ENCODE assay signal across 8 cellular contexts in the genomic region with DNA sequence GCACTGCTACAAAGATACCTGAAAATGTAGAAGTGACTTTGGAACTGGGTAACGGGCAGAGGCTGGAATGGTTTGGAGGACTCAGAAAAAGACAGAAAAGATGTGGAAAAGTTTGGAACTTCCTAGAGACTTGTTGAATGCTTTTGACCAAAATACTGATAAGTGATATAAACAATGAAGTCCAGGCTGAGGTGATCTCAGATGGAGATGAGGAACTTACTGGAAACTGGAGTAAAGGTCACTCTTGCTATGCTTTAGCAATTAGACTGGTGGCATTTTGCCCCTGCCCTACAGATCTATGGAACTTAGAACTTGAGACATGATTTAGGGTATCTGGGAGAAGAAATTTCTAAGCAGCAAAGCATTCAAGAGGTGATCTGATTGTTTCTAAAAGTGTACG. TPM values are rescaled to one million over a fixed set of nuclear protein-coding genes. Genes with fewer than 3 reads are reported as not detected.
A peak's percentile ranks its signal among the peaks of the same experiment; 100 is the strongest.
DNase-seq lines count a peak whose midpoint lies in the region; ATAC-seq and TF ChIP-seq lines count a peak whose summit lies in the region.
"Not testable (repeated sequence)": the region's sequence is repeated elsewhere in the genome, so short reads cannot be mapped to it uniquely, and the experiment has no call there.

No MANE protein-coding gene starts in this region.

- not testable (repeated sequence) for H3K4me3 ChIP-seq in CD8-positive, alpha-beta memory T cell (ENCODE audit: low read length); dorsolateral prefrontal cortex

- not testable (repeated sequence) for H3K4me3 Mint-ChIP-seq in CD8-positive, alpha-beta memory T cell; activated CD4-positive, alpha-beta T cell treated with anti-CD3 and anti-CD28 coated beads for 36 hours; activated naive CD4-positive, alpha-beta T cell treated with anti-CD3 and anti-CD28 coated beads, Interleukin-2, amount 50 U/mL, for 24 hours
- H3K4me3 Mint-ChIP-seq in immature natural killer cell: peak overlapping the region in 4 of 5 donors; percentile 9 to 53 (median 17)
- H3K4me3 Mint-ChIP-seq in naive thymus-derived CD8-positive, alpha-beta T cell: peak overlapping the region in 2 of 10 donors; percentile 5 to 27

- ATAC-seq in activated CD4-positive, alpha-beta T cell treated with anti-CD3 and anti-CD28 coated beads for 36 hours; naive thymus-derived CD8-positive, alpha-beta T cell: not testable (repeated sequence)

- CTCF ChIA-PET in CD8-positive, alpha-beta memory T cell (lab: Charles Lee): interaction anchor here (1.2 to 8.3 kb wide), 2 partner anchors 412 to 470 kb away, joined by 5 to 157 read pairs; partner anchors contain the start of gene ACSL6
- CTCF ChIA-PET in activated CD4-positive, alpha-beta T cell treated with anti-CD3 and anti-CD28 coated beads for 36 hours (lab: Charles Lee): interaction anchor here (1.5 kb wide), 1 partner anchor 47 kb away, joined by 4 read pairs; no protein-coding TSS in a partner anchor

- peaks cover 42% of the 10 kb centered on the region for H3K4me1 ChIP-seq in CD8-positive, alpha-beta memory T cell (ENCODE audit: insufficient read depth, low read length)

- POLR2A ChIA-PET in CD8-positive, alpha-beta memory T cell (lab: Charles Lee); activated CD4-positive, alpha-beta T cell treated with anti-CD3 and anti-CD28 coated beads for 36 hours (lab: Charles Lee); naive thymus-derived CD8-positive, alpha-beta T cell (lab: Charles Lee): not testable (repeated sequence)

- H3K27me3 ChIP-seq in CD8-positive, alpha-beta memory T cell (ENCODE audit: insufficient read depth, low read length, poor library complexity, severe bottlenecking); dorsolateral prefrontal cortex: not testable (repeated sequence)

- peaks cover 0 to 18% (median 6%) of the 10 kb centered on the region in 3 donors for H3K36me3 Mint-ChIP-seq in CD8-positive, alpha-beta memory T cell
- peaks cover 21% of the 10 kb centered on the region for H3K36me3 Mint-ChIP-seq in activated CD4-positive, alpha-beta T cell treated with anti-CD3 and anti-CD28 coated beads for 36 hours (ENCODE audit: low read depth)
- not testable (repeated sequence) for H3K36me3 Mint-ChIP-seq in activated naive CD4-positive, alpha-beta T cell treated with anti-CD3 and anti-CD28 coated beads, Interleukin-2, amount 50 U/mL, for 24 hours; immature natural killer cell
- H3K36me3 Mint-ChIP-seq in naive thymus-derived CD8-positive, alpha-beta T cell: peaks cover 0 to 20% (median 2%) of the 10 kb centered on the region in 3 donors

- not testable (repeated sequence) for H3K9me3 Mint-ChIP-seq in CD8-positive, alpha-beta memory T cell; activated CD4-positive, alpha-beta T cell treated with anti-CD3 and anti-CD28 coated beads for 36 hours (ENCODE audit: low read depth); activated naive CD4-positive, alpha-beta T cell treated with anti-CD3 and anti-CD28 coated beads, Interleukin-2, amount 50 U/mL, for 24 hours; immature natural killer cell; naive thymus-derived CD8-positive, alpha-beta T cell

- not testable (repeated sequence) for DNase-seq in CD8-positive, alpha-beta memory T cell; activated CD4-positive, alpha-beta T cell treated with anti-CD3 and anti-CD28 coated beads for 36 hours; dorsolateral prefrontal cortex; immature natural killer cell; naive thymus-derived CD8-positive, alpha-beta T cell
- peak; percentile 14 for DNase-seq in M059J (ENCODE audit: low read depth)

- not testable (repeated sequence) for H3K9me3 ChIP-seq in CD8-positive, alpha-beta memory T cell (ENCODE audit: low read length)

- peaks cover 50 to 71% (median 64%) of the 10 kb centered on the region in 3 donors for H3K4me1 Mint-ChIP-seq in CD8-positive, alpha-beta memory T cell
- H3K4me1 Mint-ChIP-seq in activated CD4-positive, alpha-beta T cell treated with anti-CD3 and anti-CD28 coated beads for 36 hours: peaks cover 55% of the 10 kb centered on the region
- peaks cover 73% of the 10 kb centered on the region for H3K4me1 Mint-ChIP-seq in activated naive CD4-positive, alpha-beta T cell treated with anti-CD3 and anti-CD28 coated beads, Interleukin-2, amount 50 U/mL, for 24 hours
- H3K4me1 Mint-ChIP-seq in immature natural killer cell: peaks cover 38 to 55% of the 10 kb centered on the region in 2 donors
- peaks cover 34 to 67% (median 61%) of the 10 kb centered on the region in 4 donors for H3K4me1 Mint-ChIP-seq in naive thymus-derived CD8-positive, alpha-beta T cell

- not testable (repeated sequence) for H3K27ac ChIP-seq in CD8-positive, alpha-beta memory T cell (ENCODE audit: low read depth, low read length)
- H3K27ac ChIP-seq in dorsolateral prefrontal cortex (peak overlapping the region in 48 of 59 donors; percentile 1 to 77 (median 47)), temporal lobe (ENCODE audit: low read depth, low read length) (peak overlapping the region; percentile 9)

- not testable (repeated sequence) for TF ChIP-seq CTCF in dorsolateral prefrontal cortex (IDR thresholded peaks at IDR 0.05 in 54 of 56, conservative IDR thresholded peaks at IDR 0.05 in 2 of 56; ENCODE audit: low read depth in 1 of 56, partially characterized antibody in 56 of 56)

- not testable (repeated sequence) for H3K36me3 ChIP-seq in CD8-positive, alpha-beta memory T cell (ENCODE audit: insufficient read depth, low read length)

- H3K27ac Mint-ChIP-seq in CD8-positive, alpha-beta memory T cell: peak overlapping the region in 7 of 8 donors; percentile 5 to 93 (median 71)
- H3K27ac Mint-ChIP-seq in activated CD4-positive, alpha-beta T cell treated with anti-CD3 and anti-CD28 coated beads for 36 hours: peak overlapping the region; percentile 35
- peak overlapping the region; percentile 83 for H3K27ac Mint-ChIP-seq in activated naive CD4-positive, alpha-beta T cell treated with anti-CD3 and anti-CD28 coated beads, Interleukin-2, amount 50 U/mL, for 24 hours
- H3K27ac Mint-ChIP-seq in immature natural killer cell: peak overlapping the region; percentile 9 to 93 (median 51)
- H3K27ac Mint-ChIP-seq in naive thymus-derived CD8-positive, alpha-beta T cell: peak overlapping the region; percentile 32 to 88 (median 82)

- H3K27me3 Mint-ChIP-seq in CD8-positive, alpha-beta memory T cell; activated CD4-positive, alpha-beta T cell treated with anti-CD3 and anti-CD28 coated beads for 36 hours; activated naive CD4-positive, alpha-beta T cell treated with anti-CD3 and anti-CD28 coated beads, Interleukin-2, amount 50 U/mL, for 24 hours; immature natural killer cell (ENCODE audit: low read depth in 3 of 3); naive thymus-derived CD8-positive, alpha-beta T cell: not testable (repeated sequence)

- intact Hi-C loops in activated CD4-positive, alpha-beta T cell treated with anti-CD3 and anti-CD28 coated beads for 36 hours (cut with DNase I, micrococcal nuclease): not testable (repeated sequence)
- intact Hi-C loops in dorsolateral prefrontal cortex (cut with DNase I): loop anchor here in 1 of 2 donors (5.0 kb wide), 1 partner anchor 414 kb away; no protein-coding TSS in a partner anchor

RNA-seq across cellular contexts. Expression of gene RAPGEF6, which starts 41.6 kb away (rescaled TPM):
- total RNA-seq in CD8-positive, alpha-beta memory T cell: 10 to 100 TPM; 25.9 to 29.2 TPM
- 27.9 TPM for polyA plus RNA-seq in CD8-positive, alpha-beta memory T cell
- total RNA-seq in M059J (2014; rRNA removed; shearing (Covaris generic)): 5.3 and 8.6 TPM in 2 replicates
- 10 to 100 TPM; 26.5 to 30.5 TPM for total RNA-seq in activated CD4-positive, alpha-beta T cell treated with anti-CD3 and anti-CD28 coated beads for 36 hours
- total RNA-seq in dorsolateral prefrontal cortex: 100 to 1,000 TPM in 6 of 120 experiments, 10 to 100 TPM in 114; 43.8 to 127 (median 73.9) TPM
- polyA plus RNA-seq in immature natural killer cell: 10 to 100 TPM in 2 of 3 donors, 1 to 10 TPM in 1; 9.7 to 17.5 (median 14.5) TPM
- 100 to 1,000 TPM; 121 to 131 TPM for total RNA-seq in naive thymus-derived CD8-positive, alpha-beta T cell
- 10 to 100 TPM; 30.7 to 39.9 (median 34.8) TPM for polyA plus RNA-seq in naive thymus-derived CD8-positive, alpha-beta T cell
- total RNA-seq in temporal lobe: 34.4 TPM
